ENCODE assay signal across 9 cellular contexts in genomic region chr12:62117041-62117440, GRCh38.
"Had no signal": no experiment of that assay in that cellular context is flagged by ENCODE, and none has a peak within 500 bp of the region (broad histone marks: within the 10 kb centered on the region; RNA-seq: fewer than 3 reads in every experiment).

No MANE protein-coding gene starts in this region.

- H3K27ac ChIP-seq: GM23248 had no signal

- H3K9ac ChIP-seq: GM23248 had no signal

- H3K9me3 ChIP-seq: HAP-1 had no signal

- ATAC-seq: GM23338, HCT116 had no signal

- H3K36me3 ChIP-seq: HAP-1 had no signal

- DNase-seq: GM23248, GOT3, H7, H9, HCEC 1CT, HFFc6 had no signal

- H3K4me3 ChIP-seq: GM23248, GM23338, HAP-1 had no signal

- H3K4me1 ChIP-seq: HAP-1 had no signal

- H3K4me2 ChIP-seq: GM23338 had no signal

- H2AFZ ChIP-seq: GM23248, GM23338 had no signal
